Comparison of ENCODE assay signal across 22 cellular contexts in genomic region chr14:73823339-73823885, GRCh38.
"Had no signal": no experiment of that assay in that cellular context is flagged by ENCODE, and none has a peak within 500 bp of the region (broad histone marks: within the 10 kb centered on the region; RNA-seq: fewer than 3 reads in every experiment).

No MANE protein-coding gene starts in this region.

- H3K9me3 Mint-ChIP-seq: activated T-cell treated with anti-CD3 and anti-CD28 coated beads, Interleukin-2, amount 50 U/mL, for 4 hours; naive B cell; neural crest cell had no signal

- DNase-seq: activated CD4-positive, alpha-beta T cell treated with anti-CD3 and anti-CD28 coated beads, Interleukin-2, amount 50 U/mL, for 1 hour; activated CD8-positive, alpha-beta memory T cell treated with anti-CD3 and anti-CD28 coated beads, Interleukin-2, amount 50 U/mL, for 4 hours; activated effector memory CD4-positive, alpha-beta T cell treated with Interleukin-2 at 50 U/mL for 16 hours; activated naive CD4-positive, alpha-beta T cell treated with anti-CD3 and anti-CD28 coated beads, Interleukin-2, amount 50 U/mL, for 16 hours; activated T-cell treated with anti-CD3 and anti-CD28 coated beads, Interleukin-2, amount 50 U/mL, for 4 hours; hypothalamus; islet precursor cell; lower lobe of right lung; naive B cell; stimulated activated CD4-positive, alpha-beta T cell treated with anti-CD3 and anti-CD28 coated beads, Interleukin-12 subunit alpha, Interleukin-12 subunit beta, amount 100 ng/mL, for 4 hours; stimulated activated CD4-positive, alpha-beta T cell treated with anti-CD3 and anti-CD28 coated beads, Interleukin-1b, Interleukin-23, amount 100 ng/mL, for 48 hours; stimulated activated CD8-positive, alpha-beta memory T cell treated with anti-CD3 and anti-CD28 coated beads, Interleukin-4, amount 100 ng/mL, for 48 hours; stimulated activated naive CD4-positive, alpha-beta T cell treated with Interleukin-2 at 50 U/mL for 16 hours; substantia nigra; T-helper 1 cell; T1000; tibial artery; uterus had no signal

- H3K27me3 ChIP-seq: cardiac muscle cell, tibial artery, uterus had no signal

- H3K4me3 Mint-ChIP-seq: activated T-cell treated with anti-CD3 and anti-CD28 coated beads, Interleukin-2, amount 50 U/mL, for 4 hours; mesothelial cell of epicardium; naive B cell; neural crest cell had no signal

- H3K36me3 Mint-ChIP-seq: naive B cell had no signal

- ATAC-seq: activated T-cell treated with anti-CD3 and anti-CD28 coated beads, Interleukin-2, amount 50 U/mL, for 4 hours; lower lobe of right lung had no signal

- H3K4me1 ChIP-seq: uterus had no signal

- H3K27ac Mint-ChIP-seq: mesothelial cell of epicardium, progenitor cell of endocrine pancreas had no signal

- H3K36me3 ChIP-seq: cardiac muscle cell, lower lobe of right lung, tibial artery, uterus had no signal

- H3K4me3 ChIP-seq: cardiac muscle cell, lower lobe of right lung, tibial artery, uterus had no signal

- H3K9me3 ChIP-seq: lower lobe of right lung, tibial artery, uterus had no signal

- H3K27ac ChIP-seq: cardiac muscle cell, lower lobe of right lung, tibial artery, uterus had no signal

- H3K27me3 Mint-ChIP-seq: naive B cell had no signal
